Comparison of ENCODE assay signal across 24 cellular contexts in the genomic region with DNA sequence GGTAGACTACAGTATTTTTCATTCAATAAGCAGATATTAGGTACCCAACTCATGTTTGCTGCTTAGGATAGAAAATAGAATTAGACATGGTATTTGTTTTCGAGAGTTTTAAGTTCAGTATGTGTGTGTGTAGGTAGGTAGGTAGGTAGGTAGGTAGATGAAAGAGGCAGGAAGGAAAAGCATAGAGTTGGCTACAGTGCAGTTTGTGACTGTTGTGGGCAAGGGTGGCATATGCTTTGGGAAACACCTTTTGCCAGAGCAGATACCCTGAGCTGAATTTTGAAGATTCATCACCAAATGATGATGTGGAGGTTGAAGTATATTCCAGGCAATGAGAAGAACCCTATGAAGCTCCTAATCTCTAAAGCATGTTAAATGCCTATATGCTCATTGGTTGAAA. TPM values are rescaled to one million over a fixed set of nuclear protein-coding genes. Genes with fewer than 3 reads are reported as not detected.
DNase-seq lines count a peak whose midpoint lies in the region; ATAC-seq and TF ChIP-seq lines count a peak whose summit lies in the region.
"Had no signal": no experiment of that assay in that cellular context is flagged by ENCODE, and none has a peak within 500 bp of the region (broad histone marks: within the 10 kb centered on the region; RNA-seq: fewer than 3 reads in every experiment).

No MANE protein-coding gene starts in this region.

- peaks cover 19% of the 10 kb centered on the region for H3K4me1 Mint-ChIP-seq in CD4-positive, alpha-beta T cell (ENCODE audit: low read depth)
- peaks cover 26% of the 10 kb centered on the region for H3K4me1 Mint-ChIP-seq in CD8-positive, alpha-beta T cell (ENCODE audit: low read depth)
- H3K4me1 Mint-ChIP-seq in T-helper 17 cell: peaks cover 3% of the 10 kb centered on the region
- peaks cover 20 to 35% (median 27%) of the 10 kb centered on the region in 4 donors for H3K4me1 Mint-ChIP-seq in naive thymus-derived CD8-positive, alpha-beta T cell

- CTCF ChIA-PET in CD4-positive, alpha-beta T cell (lab: Charles Lee): no interaction called here
- CTCF ChIA-PET in CD8-positive, alpha-beta T cell (lab: Charles Lee): no interaction called here

- POLR2A ChIA-PET in CD4-positive, alpha-beta T cell (lab: Charles Lee): interaction anchor here (1.6 kb wide), 1 partner anchor 20 kb away, joined by 8 read pairs; a partner anchor contains a TSS
- POLR2A ChIA-PET in CD8-positive, alpha-beta T cell (lab: Charles Lee): interaction anchor here (0.5 kb wide), 1 partner anchor 20 kb away, joined by 3 read pairs; no protein-coding TSS in a partner anchor
- POLR2A ChIA-PET in naive thymus-derived CD8-positive, alpha-beta T cell (lab: Charles Lee): interaction anchor here (3.0 kb wide), 1 partner anchor 20 kb away, joined by 13 read pairs; a partner anchor contains a TSS

- peak; percentile 56 for ATAC-seq in CD4-positive, alpha-beta T cell (ENCODE audit: poor library complexity)
- peak; percentile 87 for ATAC-seq in CD8-positive, alpha-beta T cell
- ATAC-seq in T-helper 17 cell: peak; percentile 56
- peak; percentile 95 to 99 for ATAC-seq in naive thymus-derived CD8-positive, alpha-beta T cell
- ATAC-seq in sciatic nerve: no peak
- ATAC-seq in GM19397 (IDR thresholded peaks at IDR 0.05; ENCODE audit: unreplicated experiment): no peak
- ATAC-seq: GM12878 had no signal

- H3K9me3 Mint-ChIP-seq in CD4-positive, alpha-beta T cell: no peaks in the 10 kb centered on the region
- no peaks in the 10 kb centered on the region for H3K9me3 Mint-ChIP-seq in CD8-positive, alpha-beta T cell
- H3K9me3 Mint-ChIP-seq in naive thymus-derived CD8-positive, alpha-beta T cell: no peaks in the 10 kb centered on the region
- H3K9me3 Mint-ChIP-seq: CD14-positive monocyte had no signal

- H3K27me3 ChIP-seq in CD4-positive, alpha-beta T cell (ENCODE audit: control insufficient read depth, insufficient read depth, low read length): no peaks in the 10 kb centered on the region
- H3K27me3 ChIP-seq in CD8-positive, alpha-beta T cell (ENCODE audit: insufficient read depth, low read length): no peaks in the 10 kb centered on the region
- H3K27me3 ChIP-seq in left ventricle myocardium inferior (ENCODE audit: low read depth): peaks cover 9% of the 10 kb centered on the region
- H3K27me3 ChIP-seq: BLaER1 had no signal

- intact Hi-C loops in CD4-positive, alpha-beta T cell (cut with DNase I, micrococcal nuclease): no loop called here
- intact Hi-C loops in CD8-positive, alpha-beta T cell (cut with DNase I, micrococcal nuclease): no loop called here
- intact Hi-C loops in sciatic nerve (cut with DNase I): no loop called here
- intact Hi-C loops in left ventricle myocardium inferior (cut with micrococcal nuclease): no loop called here

- no peak overlapping the region for H3K4me3 Mint-ChIP-seq in CD4-positive, alpha-beta T cell
- H3K4me3 Mint-ChIP-seq in CD8-positive, alpha-beta T cell: peak overlapping the region; percentile 43
- H3K4me3 Mint-ChIP-seq in T-helper 17 cell: no peak overlapping the region
- H3K4me3 Mint-ChIP-seq in naive thymus-derived CD8-positive, alpha-beta T cell: peak overlapping the region in 8 of 10 donors; percentile 9 to 65 (median 51)
- H3K4me3 Mint-ChIP-seq: CD14-positive monocyte; CD4-positive, CD25-positive, alpha-beta regulatory T cell; CD8-positive, alpha-beta memory T cell had no signal

- DNase-seq in CD4-positive, alpha-beta T cell: no peak
- no peak for DNase-seq in CD8-positive, alpha-beta T cell
- DNase-seq in T-helper 17 cell: no peak
- DNase-seq in naive thymus-derived CD8-positive, alpha-beta T cell: peak in 5 of 10 donors; percentile 18 to 59 (median 25)
- no peak for DNase-seq in sciatic nerve (ENCODE audit: low spot score)
- DNase-seq in left ventricle myocardium inferior: no peak
- DNase-seq: 8988T; ACHN; BE2C; C1 segment of cervical spinal cord; CD4-positive, CD25-positive, alpha-beta regulatory T cell; COR-L47; DMS 273 treated with DMSO at 0.1 percent for 48 hours; DMS153; DMS53; DMS79; DND-41; EL; GDM1 had no signal

- no peak overlapping the region for H3K4me3 ChIP-seq in CD8-positive, alpha-beta T cell (ENCODE audit: low read depth, low read length)
- no peak overlapping the region for H3K4me3 ChIP-seq in left ventricle myocardium inferior
- H3K4me3 ChIP-seq: BLaER1, GM12878 had no signal

- H3K27me3 Mint-ChIP-seq in CD4-positive, alpha-beta T cell: no peaks in the 10 kb centered on the region
- H3K27me3 Mint-ChIP-seq in CD8-positive, alpha-beta T cell (ENCODE audit: low read depth): no peaks in the 10 kb centered on the region
- H3K27me3 Mint-ChIP-seq in T-helper 17 cell: peaks cover 25% of the 10 kb centered on the region
- peaks cover 0 to 1% (median 0%) of the 10 kb centered on the region in 5 donors for H3K27me3 Mint-ChIP-seq in naive thymus-derived CD8-positive, alpha-beta T cell

- peaks cover 20% of the 10 kb centered on the region for H3K4me1 ChIP-seq in CD8-positive, alpha-beta T cell (ENCODE audit: insufficient read depth, low read length)
- H3K4me1 ChIP-seq in left ventricle myocardium inferior: no peaks in the 10 kb centered on the region
- H3K4me1 ChIP-seq: BE2C had no signal

- no peak for TF ChIP-seq CTCF in CD4-positive, alpha-beta T cell (IDR thresholded peaks at IDR 0.05)
- TF ChIP-seq CTCF in CD8-positive, alpha-beta T cell (IDR thresholded peaks at IDR 0.05): no peak
- no peak for TF ChIP-seq CTCF in left ventricle myocardium inferior (IDR thresholded peaks at IDR 0.05; ENCODE audit: borderline replicate concordance)

- no peak overlapping the region for H3K27ac Mint-ChIP-seq in CD4-positive, alpha-beta T cell
- H3K27ac Mint-ChIP-seq in CD8-positive, alpha-beta T cell: no peak overlapping the region
- no peak overlapping the region for H3K27ac Mint-ChIP-seq in T-helper 17 cell
- peak overlapping the region in 4 of 10 donors; percentile 1 to 54 (median 36) for H3K27ac Mint-ChIP-seq in naive thymus-derived CD8-positive, alpha-beta T cell
- H3K27ac Mint-ChIP-seq: CD8-positive, alpha-beta memory T cell had no signal

- no peaks in the 10 kb centered on the region for H3K36me3 Mint-ChIP-seq in CD4-positive, alpha-beta T cell (ENCODE audit: low read depth)
- H3K36me3 Mint-ChIP-seq in CD8-positive, alpha-beta T cell: no peaks in the 10 kb centered on the region
- no peaks in the 10 kb centered on the region for H3K36me3 Mint-ChIP-seq in T-helper 17 cell (ENCODE audit: low read depth)
- H3K36me3 Mint-ChIP-seq in naive thymus-derived CD8-positive, alpha-beta T cell: no peaks in the 10 kb centered on the region
- H3K36me3 Mint-ChIP-seq: CD14-positive monocyte; CD4-positive, CD25-positive, alpha-beta regulatory T cell; CD8-positive, alpha-beta memory T cell had no signal

- H3K27ac ChIP-seq in CD4-positive, alpha-beta T cell (ENCODE audit: low read depth, low read length): no peak overlapping the region
- no peak overlapping the region for H3K27ac ChIP-seq in CD8-positive, alpha-beta T cell (ENCODE audit: low read depth, low read length)
- no peak overlapping the region for H3K27ac ChIP-seq in left ventricle myocardium inferior (replicated peaks)
- H3K27ac ChIP-seq: BLaER1 had no signal

- no peaks in the 10 kb centered on the region for H3K9me3 ChIP-seq in CD4-positive, alpha-beta T cell (ENCODE audit: control insufficient read depth, low read length)
- H3K9me3 ChIP-seq in CD8-positive, alpha-beta T cell (ENCODE audit: low read length): no peaks in the 10 kb centered on the region
- no peaks in the 10 kb centered on the region for H3K9me3 ChIP-seq in T-helper 17 cell (ENCODE audit: control insufficient read depth, low read length, poor library complexity, severe bottlenecking)
- no peaks in the 10 kb centered on the region for H3K9me3 ChIP-seq in left ventricle myocardium inferior (replicated peaks)
- H3K9me3 ChIP-seq: BE2C, BLaER1 had no signal

- no peaks in the 10 kb centered on the region for H3K36me3 ChIP-seq in CD8-positive, alpha-beta T cell (ENCODE audit: insufficient read depth, low read length)
- no peaks in the 10 kb centered on the region for H3K36me3 ChIP-seq in left ventricle myocardium inferior
- H3K36me3 ChIP-seq: BE2C, BLaER1 had no signal

RNA-seq across cellular contexts. Expression of a gene that starts 20.0 kb away (rescaled TPM):
- total RNA-seq in CD4-positive, alpha-beta T cell: 10 to 100 TPM; 14.4 to 15.2 TPM
- 10 to 100 TPM; 13.7 to 13.8 TPM for total RNA-seq in CD8-positive, alpha-beta T cell
- total RNA-seq in T-helper 17 cell: 10 to 100 TPM in 1 of 2 donors, 1 to 10 TPM in 1; 9.4 to 12.0 TPM
- total RNA-seq in naive thymus-derived CD8-positive, alpha-beta T cell: 10 to 100 TPM; 19.9 to 22.8 TPM
- 10 to 100 TPM in 2 of 3 donors, 1 to 10 TPM in 1; 6.5 to 14.7 (median 13.1) TPM for polyA plus RNA-seq in naive thymus-derived CD8-positive, alpha-beta T cell
- 18.8 TPM for total RNA-seq in sciatic nerve
- 5.6 TPM for total RNA-seq in left ventricle myocardium inferior

Comparison
In these comparisons a context has a peak if more than half of its experiments do, and no peak if none do; other contexts are left out.
1. ATAC-seq: peak in CD4-positive, alpha-beta T cell (single experiment), CD8-positive, alpha-beta T cell (single experiment), T-helper 17 cell (single experiment) and naive thymus-derived CD8-positive, alpha-beta T cell (2 of 2); none in sciatic nerve (single experiment) and GM19397 (single experiment).
2. H3K4me3 Mint-ChIP-seq: peak in CD8-positive, alpha-beta T cell (single experiment) and naive thymus-derived CD8-positive, alpha-beta T cell (8 of 10); none in CD4-positive, alpha-beta T cell (single experiment) and T-helper 17 cell (single experiment).